1 cellular context compared by ENCODE assay signal in genomic region chr7:93992423-93993110, GRCh38.
TF ChIP-seq lines count a peak whose summit lies in the region.

No MANE protein-coding gene starts in this region.

TF ChIP-seq in A549, 52 proteins besides CTCF, POLR2A, EP300 and RAD21 (continued from another document):
- TF ChIP-seq E2F6 (IDR thresholded peaks at IDR 0.05; ENCODE audit: borderline replicate concordance, low read depth) (no peak), MYC (IDR thresholded peaks at IDR 0.05; ENCODE audit: borderline replicate concordance, low read length) (no peak), GATA3 (IDR thresholded peaks at IDR 0.05; ENCODE audit: borderline replicate concordance) (no peak), HDAC2 (IDR thresholded peaks at IDR 0.05) (no peak), CBX2 (IDR thresholded peaks at IDR 0.05; ENCODE audit: borderline replicate concordance, low read depth) (no peak), KDM1A (IDR thresholded peaks at IDR 0.05; ENCODE audit: low read depth) (no peak), BHLHE40 (IDR thresholded peaks at IDR 0.05; ENCODE audit: low read depth, low read length) (no peak)
TF ChIP-seq in A549: peak in this region for 0.
